ENCODE assay signal across 14 cellular contexts in genomic region chr14:65704850-65705249, GRCh38.
DNase-seq lines count a peak whose midpoint lies in the region; ATAC-seq, FAIRE-seq and TF ChIP-seq lines count a peak whose summit lies in the region.
"Had no signal": no experiment of that assay in that cellular context is flagged by ENCODE, and none has a peak within 500 bp of the region (broad histone marks: within the 10 kb centered on the region; RNA-seq: fewer than 3 reads in every experiment).

No MANE protein-coding gene starts in this region.

- H2AK5ac ChIP-seq in trophoblast cell (ENCODE audit: low read length) = no peak overlapping the region

- H3K4ac ChIP-seq in trophoblast cell (ENCODE audit: low read depth, low read length) = no peak overlapping the region

- intact Hi-C loops in left colon (cut with DNase I, micrococcal nuclease) = no loop called here
- intact Hi-C loops in breast epithelium (cut with DNase I; ENCODE audit: low total_unique reads) = no loop called here

- H2BK12ac ChIP-seq in trophoblast cell (ENCODE audit: low read length) = no peak overlapping the region

- no peak overlapping the region for H3K4me2 ChIP-seq in trophoblast cell (ENCODE audit: low read length)

- H2BK5ac ChIP-seq in trophoblast cell (ENCODE audit: low read depth, low read length, poor library complexity) = no peak overlapping the region

- no peak overlapping the region for H4K12ac ChIP-seq in trophoblast cell (ENCODE audit: low read depth, low read length)

- no peak overlapping the region for H3K9ac ChIP-seq in trophoblast cell (ENCODE audit: low read length)

- H3K79me2 ChIP-seq in trophoblast cell (ENCODE audit: control insufficient read depth, insufficient read depth, low read length, poor library complexity) = no peaks in the 10 kb centered on the region

- H3K27ac Mint-ChIP-seq in HFFc6 = 0 out of 2 replicates have a peak overlapping the region, but pooled peaks have one; percentile 10
- H3K27ac Mint-ChIP-seq in activated T-cell treated with anti-CD3 and anti-CD28 coated beads, Interleukin-2, amount 50 U/mL, for 72 hours = no peak overlapping the region
- H3K27ac Mint-ChIP-seq: WTC11 had no signal

- H3K9me3 ChIP-seq in trophoblast cell (ENCODE audit: insufficient read depth, low read depth, low read length) (no peaks in the 10 kb centered on the region), breast epithelium (peaks cover 6 to 7% of the 10 kb centered on the region in 2 donors)
- H3K9me3 ChIP-seq: thyroid gland had no signal

- TF ChIP-seq CTCF in HFFc6 (IDR thresholded peaks at IDR 0.05) (no peak), breast epithelium (IDR thresholded peaks at IDR 0.05) (no peak)

- H3K14ac ChIP-seq in trophoblast cell (ENCODE audit: low read length) = no peak overlapping the region

- H3K23ac ChIP-seq in trophoblast cell (ENCODE audit: low read length) = no peak overlapping the region

- peaks cover 2% of the 10 kb centered on the region for H3K79me1 ChIP-seq in trophoblast cell (ENCODE audit: low read length)

- no peaks in the 10 kb centered on the region for H3K27me3 Mint-ChIP-seq in HFFc6 (ENCODE audit: insufficient read depth)
- H3K27me3 Mint-ChIP-seq in activated T-cell treated with anti-CD3 and anti-CD28 coated beads, Interleukin-2, amount 50 U/mL, for 72 hours (ENCODE audit: low read depth) = no peaks in the 10 kb centered on the region

- no peak overlapping the region for H2AFZ ChIP-seq in trophoblast cell (ENCODE audit: insufficient read depth, low read length, poor library complexity)

- ATAC-seq in activated T-cell treated with anti-CD3 and anti-CD28 coated beads, Interleukin-2, amount 50 U/mL, for 72 hours (replicated peaks in 1 of 2) = peak; percentile 96
- ATAC-seq in left colon (no peak), GM19023 (IDR thresholded peaks at IDR 0.05; ENCODE audit: unreplicated experiment) (no peak)
- ATAC-seq: Panc1, WTC11 had no signal

- H3K4me3 Mint-ChIP-seq in HFFc6 = no peak overlapping the region
- peak overlapping the region in 1 of 2 donors; percentile 14 for H3K4me3 Mint-ChIP-seq in activated T-cell treated with anti-CD3 and anti-CD28 coated beads, Interleukin-2, amount 50 U/mL, for 72 hours
- H3K4me3 Mint-ChIP-seq: WTC11 had no signal

- no peak overlapping the region for H3K18ac ChIP-seq in trophoblast cell (ENCODE audit: low read length)

- H3K4me1 Mint-ChIP-seq in HFFc6 (ENCODE audit: low read depth) = no peaks in the 10 kb centered on the region
- peaks cover 16% of the 10 kb centered on the region for H3K4me1 Mint-ChIP-seq in activated T-cell treated with anti-CD3 and anti-CD28 coated beads, Interleukin-2, amount 50 U/mL, for 72 hours (ENCODE audit: low read depth)

- no peak for TF ChIP-seq POLR2A in breast epithelium (IDR thresholded peaks at IDR 0.05)

- H2BK120ac ChIP-seq in trophoblast cell (ENCODE audit: insufficient read depth, low read length, poor library complexity) = no peak overlapping the region

- H3K27me3 ChIP-seq in trophoblast cell (ENCODE audit: insufficient read depth, low read length) = no peaks in the 10 kb centered on the region
- no peaks in the 10 kb centered on the region for H3K27me3 ChIP-seq in breast epithelium
- H3K27me3 ChIP-seq: thyroid gland had no signal

- DNase-seq in GM18507 (ENCODE audit: extremely low spot score, insufficient read length, low read depth) = no peak
- DNase-seq in HFFc6 = no peak
- peak; percentile 63 to 71 for DNase-seq in activated T-cell treated with anti-CD3 and anti-CD28 coated beads, Interleukin-2, amount 50 U/mL, for 72 hours
- no peak for DNase-seq in trophoblast cell
- DNase-seq in left colon = no peak
- no peak for DNase-seq in breast epithelium (ENCODE audit: low spot score in 2 of 2)
- DNase-seq: DMS79 treated with DMSO at 0.1 percent for 48 hours, glutamatergic neuron, midbrain, thyroid gland had no signal

- H4K8ac ChIP-seq in trophoblast cell (ENCODE audit: low read depth, low read length) = no peak overlapping the region

- H3K4me1 ChIP-seq in trophoblast cell (ENCODE audit: control insufficient read depth in 1 of 2, insufficient read depth in 2 of 2, low read length in 2 of 2) (peaks cover 2 to 3% of the 10 kb centered on the region in 2 experiments), breast epithelium (no peaks in the 10 kb centered on the region)
- H3K4me1 ChIP-seq: thyroid gland had no signal

- FAIRE-seq in GM18507 (lab: Jason Lieb, UNC) = peak; percentile 50

- no peak overlapping the region for H3K4me3 ChIP-seq in trophoblast cell (ENCODE audit: low read depth, low read length)
- H3K4me3 ChIP-seq in breast epithelium = no peak overlapping the region
- H3K4me3 ChIP-seq: skin epidermis, thyroid gland had no signal

- H3K36me3 ChIP-seq in trophoblast cell (ENCODE audit: control insufficient read depth in 1 of 2, insufficient read depth in 2 of 2, low read length in 2 of 2) (peaks cover 0 to 2% of the 10 kb centered on the region in 2 experiments), breast epithelium (no peaks in the 10 kb centered on the region)
- H3K36me3 ChIP-seq: thyroid gland had no signal

- no peak overlapping the region for H4K91ac ChIP-seq in trophoblast cell (ENCODE audit: low read depth, low read length)

- no peaks in the 10 kb centered on the region; the same call in 1 of the 2 replicates for H3K9me3 Mint-ChIP-seq in HFFc6
- H3K9me3 Mint-ChIP-seq in activated T-cell treated with anti-CD3 and anti-CD28 coated beads, Interleukin-2, amount 50 U/mL, for 72 hours = peaks cover 2 to 8% of the 10 kb centered on the region in 2 donors
- H3K9me3 Mint-ChIP-seq: WTC11 had no signal

- H3K36me3 Mint-ChIP-seq in HFFc6 (ENCODE audit: low read depth) = peaks cover 11% of the 10 kb centered on the region
- H3K36me3 Mint-ChIP-seq in activated T-cell treated with anti-CD3 and anti-CD28 coated beads, Interleukin-2, amount 50 U/mL, for 72 hours (ENCODE audit: insufficient read depth in 2 of 2) = peaks cover 11 to 19% of the 10 kb centered on the region in 2 donors
- H3K36me3 Mint-ChIP-seq: WTC11 had no signal

- H3K27ac ChIP-seq in trophoblast cell (ENCODE audit: low read depth, low read length) = peak overlapping the region; percentile 77
- no peak overlapping the region for H3K27ac ChIP-seq in breast epithelium
- H3K27ac ChIP-seq: thyroid gland had no signal

Comparison
In these comparisons a context has a peak if more than half of its experiments do, and no peak if none do; other contexts are left out.
1. DNase-seq: peak in activated T-cell treated with anti-CD3 and anti-CD28 coated beads, Interleukin-2, amount 50 U/mL, for 72 hours (2 of 2); none in GM18507 (single experiment), HFFc6 (single experiment), trophoblast cell (0 of 2), left colon (0 of 2) and breast epithelium (0 of 2).
2. ATAC-seq: peak in activated T-cell treated with anti-CD3 and anti-CD28 coated beads, Interleukin-2, amount 50 U/mL, for 72 hours (2 of 2); none in left colon (single experiment) and GM19023 (single experiment).